Comparison of ENCODE assay signal across 8 cellular contexts in genomic region chr7:2719007-2719406, GRCh38. TPM values are rescaled to one million over a fixed set of nuclear protein-coding genes. Genes with fewer than 3 reads are reported as not detected.
A peak's percentile ranks its signal among the peaks of the same experiment; 100 is the strongest.
DNase-seq lines count a peak whose midpoint lies in the region; ATAC-seq and TF ChIP-seq lines count a peak whose summit lies in the region.

No MANE protein-coding gene starts in this region.

- TF ChIP-seq EP300 in Ishikawa (IDR thresholded peaks at IDR 0.05; ENCODE audit: borderline replicate concordance): no peak

- peak; percentile 14; the same call in 1 of the 2 replicates for TF ChIP-seq RAD21 in Ishikawa (IDR thresholded peaks at IDR 0.05; ENCODE audit: low read depth)

- no peaks in the 10 kb centered on the region for H3K36me3 Mint-ChIP-seq in CD8-positive, alpha-beta T cell

- no peaks in the 10 kb centered on the region for H3K36me3 ChIP-seq in CD8-positive, alpha-beta T cell (ENCODE audit: insufficient read depth, low read length)
- H3K36me3 ChIP-seq in gastrocnemius medialis: no peaks in the 10 kb centered on the region

- TF ChIP-seq POLR2A in gastrocnemius medialis (IDR thresholded peaks at IDR 0.05): no peak

- no peak overlapping the region for H3K4me3 ChIP-seq in CD8-positive, alpha-beta T cell (ENCODE audit: low read depth, low read length)
- H3K4me3 ChIP-seq in gastrocnemius medialis: no peak overlapping the region

- H3K4me3 Mint-ChIP-seq in CD8-positive, alpha-beta T cell: peak overlapping the region; percentile 32

- ATAC-seq in CD8-positive, alpha-beta T cell: peak; percentile 44
- ATAC-seq in gastrocnemius medialis: no peak
- ATAC-seq in HG03469 (IDR thresholded peaks at IDR 0.05; ENCODE audit: unreplicated experiment): no peak
- ATAC-seq in HG03457 (IDR thresholded peaks at IDR 0.05; ENCODE audit: unreplicated experiment): no peak

- H3K4me1 ChIP-seq in CD8-positive, alpha-beta T cell (ENCODE audit: insufficient read depth, low read length): peaks cover 57% of the 10 kb centered on the region
- H3K4me1 ChIP-seq in gastrocnemius medialis: peaks cover 13 to 18% of the 10 kb centered on the region in 2 donors

- CTCF ChIA-PET in CD8-positive, alpha-beta T cell (lab: Charles Lee): interaction anchor here (0.7 to 16.8 kb wide), 13 partner anchors 8 to 210 kb away, joined by 3 to 264 read pairs (median 4); no protein-coding TSS in a partner anchor

- in situ Hi-C loops in gastrocnemius medialis (cut with MboI; ENCODE audit: low sequenced_read_pairs in 4 of 4): no loop called here

- no peak overlapping the region for H3K27ac Mint-ChIP-seq in CD8-positive, alpha-beta T cell

- H3K9me3 ChIP-seq in CD8-positive, alpha-beta T cell (ENCODE audit: low read length): no peaks in the 10 kb centered on the region
- no peaks in the 10 kb centered on the region for H3K9me3 ChIP-seq in gastrocnemius medialis

- peak; percentile 65 for TF ChIP-seq CTCF in CD8-positive, alpha-beta T cell (IDR thresholded peaks at IDR 0.05)
- peak in 3 of 5 experiments; percentile 13 to 40 (median 24) for TF ChIP-seq CTCF in gastrocnemius medialis (IDR thresholded peaks at IDR 0.05 in 4 of 5, conservative IDR thresholded peaks at IDR 0.05 in 1 of 5)

- peaks cover 2% of the 10 kb centered on the region for H3K27me3 ChIP-seq in CD8-positive, alpha-beta T cell (ENCODE audit: insufficient read depth, low read length)
- no peaks in the 10 kb centered on the region for H3K27me3 ChIP-seq in gastrocnemius medialis

- DNase-seq in CD8-positive, alpha-beta T cell: peak; percentile 40 to 82 (median 71)
- peak; percentile 55 to 66 for DNase-seq in activated CD4-positive, alpha-beta T cell treated with anti-CD3 and anti-CD28 coated beads for 4 hours
- DNase-seq in dermis blood vessel endothelial cell: peak; percentile 46
- no peak for DNase-seq in gastrocnemius medialis
- no peak for DNase-seq in NCI-H1105 treated with DMSO at 0.1 percent for 48 hours (lab: John Stamatoyannopoulos, UW)

- intact Hi-C loops in CD8-positive, alpha-beta T cell (cut with DNase I, micrococcal nuclease): loop anchor here (1.0 to 10.0 kb wide), 4 partner anchors 48 to 784 kb away; partner anchors contain the start of genes BRAT1 (in 2 of the 2), IQCE (in 2 of the 2) and GNA12 (in 1 of the 2)
- intact Hi-C loops in gastrocnemius medialis (cut with DNase I; ENCODE audit: low total_unique reads): no loop called here

- H3K9me3 Mint-ChIP-seq in CD8-positive, alpha-beta T cell: no peaks in the 10 kb centered on the region

- POLR2A ChIA-PET in CD8-positive, alpha-beta T cell (lab: Charles Lee): interaction anchor here (0.7 to 1.5 kb wide), 3 partner anchors 8 to 20 kb away, joined by 3 to 9 read pairs (median 3); no protein-coding TSS in a partner anchor

- no peak overlapping the region for H3K27ac ChIP-seq in CD8-positive, alpha-beta T cell (ENCODE audit: low read depth, low read length)
- no peak overlapping the region for H3K27ac ChIP-seq in gastrocnemius medialis

- peaks cover 61% of the 10 kb centered on the region for H3K4me1 Mint-ChIP-seq in CD8-positive, alpha-beta T cell (ENCODE audit: low read depth)

- H3K27me3 Mint-ChIP-seq in CD8-positive, alpha-beta T cell (ENCODE audit: low read depth): peaks cover 9% of the 10 kb centered on the region

TF ChIP-seq in Ishikawa, 13 proteins besides CTCF, POLR2A, EP300 and RAD21:
- TF ChIP-seq USF1 (IDR thresholded peaks at IDR 0.05): no peak
- no peak for TF ChIP-seq YY1 (IDR thresholded peaks at IDR 0.05; ENCODE audit: low read depth)
- no peak for TF ChIP-seq ZBTB7A (IDR thresholded peaks at IDR 0.05; ENCODE audit: low read depth)
- TF ChIP-seq NFIC (IDR thresholded peaks at IDR 0.05): no peak
- TF ChIP-seq CEBPB (IDR thresholded peaks at IDR 0.05): no peak
- no peak for TF ChIP-seq REST (IDR thresholded peaks at IDR 0.05; ENCODE audit: low read depth)
- TF ChIP-seq MAX (IDR thresholded peaks at IDR 0.05): no peak
- no peak for TF ChIP-seq TAF1 (IDR thresholded peaks at IDR 0.05; ENCODE audit: low read depth)
- TF ChIP-seq TEAD4 (IDR thresholded peaks at IDR 0.05): no peak
- TF ChIP-seq TCF12 (IDR thresholded peaks at IDR 0.05; ENCODE audit: low read depth): no peak
- no peak for TF ChIP-seq CREB1 (IDR thresholded peaks at IDR 0.05; ENCODE audit: low read depth)
- no peak for TF ChIP-seq FOXM1 (IDR thresholded peaks at IDR 0.05; ENCODE audit: borderline replicate concordance, low read depth)
- no peak for TF ChIP-seq EGR1 (IDR thresholded peaks at IDR 0.05)
TF ChIP-seq in Ishikawa: peak in this region for 0.

RNA-seq across cellular contexts. Expression of gene AMZ1, which starts 31.0 kb away (rescaled TPM):
- under 1 TPM; 0.47 to 0.54 TPM for total RNA-seq in CD8-positive, alpha-beta T cell
- total RNA-seq in dermis blood vessel endothelial cell: under 0.01 TPM in 2 replicates
- total RNA-seq in gastrocnemius medialis: not detected

Comparison
In these comparisons a context has a peak if more than half of its experiments do, and no peak if none do; other contexts are left out.
1. DNase-seq: peak in CD8-positive, alpha-beta T cell (7 of 7), activated CD4-positive, alpha-beta T cell treated with anti-CD3 and anti-CD28 coated beads for 4 hours (2 of 2) and dermis blood vessel endothelial cell (single experiment); none in gastrocnemius medialis (0 of 2) and NCI-H1105 treated with DMSO at 0.1 percent for 48 hours (single experiment).